Comparison of ENCODE assay signal across 9 cellular contexts in the genomic region with DNA sequence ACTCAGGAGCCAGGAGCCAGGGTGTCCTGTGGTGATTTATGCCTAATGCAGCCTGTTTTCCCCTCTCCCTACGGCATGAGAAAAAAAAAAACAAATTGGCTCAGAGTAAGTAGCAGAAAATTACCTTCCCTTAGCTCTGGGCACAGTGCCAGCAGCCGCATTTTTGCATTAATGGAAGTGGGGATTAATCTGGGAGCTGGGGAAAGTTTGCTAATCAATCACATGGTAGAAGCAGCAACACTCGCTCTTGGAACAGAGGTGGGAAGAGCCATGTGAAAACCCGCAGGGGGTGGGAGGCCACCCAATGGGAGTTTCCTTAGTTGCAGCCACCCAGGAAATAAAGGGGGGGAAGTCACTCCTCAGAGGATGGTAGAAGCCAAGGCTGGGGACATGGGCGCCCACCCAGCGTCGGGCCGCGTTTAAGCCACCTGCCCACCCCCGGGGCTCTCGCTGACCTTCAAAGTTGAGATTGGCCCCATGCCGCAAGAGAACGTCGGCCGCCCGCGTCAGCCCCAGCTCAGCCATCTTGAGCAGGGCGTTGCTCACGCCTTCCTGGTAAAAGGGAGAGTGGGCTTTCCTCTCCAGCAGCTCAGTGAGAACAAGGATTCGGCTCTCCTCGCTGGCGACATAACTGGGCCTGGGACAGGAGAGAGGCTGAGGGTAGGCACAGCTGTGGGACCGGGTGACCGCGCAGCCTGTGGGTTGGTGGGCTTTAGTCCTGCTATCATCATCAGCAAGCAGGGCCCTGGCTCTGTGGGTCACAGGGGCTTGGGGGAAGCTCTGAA. TPM values are rescaled to one million over a fixed set of nuclear protein-coding genes. Genes with fewer than 3 reads are reported as not detected.
DNase-seq lines count a peak whose midpoint lies in the region; ATAC-seq and TF ChIP-seq lines count a peak whose summit lies in the region.
"Had no signal": no experiment of that assay in that cellular context is flagged by ENCODE, and none has a peak within 500 bp of the region (broad histone marks: within the 10 kb centered on the region; RNA-seq: fewer than 3 reads in every experiment).

No MANE protein-coding gene starts in this region.

- H3K4me2 ChIP-seq in skeletal muscle satellite cell (ENCODE audit: low read length), result peak overlapping the region; percentile 95

- no peaks in the 10 kb centered on the region for H3K27me3 ChIP-seq in RWPE2 (ENCODE audit: insufficient read depth, poor library complexity, severe bottlenecking)
- H3K27me3 ChIP-seq in esophagus squamous epithelium, result no peaks in the 10 kb centered on the region
- no peaks in the 10 kb centered on the region for H3K27me3 ChIP-seq in skeletal muscle satellite cell (ENCODE audit: control insufficient read depth, insufficient read depth, low read length)

- H3K9ac ChIP-seq in skeletal muscle satellite cell (ENCODE audit: low read depth, low read length), result peak overlapping the region; percentile 88

- H3K27me3 Mint-ChIP-seq in activated T-cell treated with anti-CD3 and anti-CD28 coated beads, Interleukin-2, amount 50 U/mL, for 24 hours, result no peaks in the 10 kb centered on the region

- peaks cover 39% of the 10 kb centered on the region for H3K36me3 ChIP-seq in RWPE2 (ENCODE audit: low read depth)
- H3K36me3 ChIP-seq in esophagus squamous epithelium, result peaks cover 20 to 46% (median 27%) of the 10 kb centered on the region in 3 donors
- H3K36me3 ChIP-seq in skeletal muscle satellite cell (ENCODE audit: insufficient read depth, low read length), result peaks cover 39% of the 10 kb centered on the region

- H3K4me1 Mint-ChIP-seq in activated T-cell treated with anti-CD3 and anti-CD28 coated beads, Interleukin-2, amount 50 U/mL, for 24 hours (ENCODE audit: low read depth), result peaks cover 23% of the 10 kb centered on the region

- TF ChIP-seq CTCF in RWPE2 (IDR thresholded peaks at IDR 0.05; ENCODE audit: poor library complexity, severe bottlenecking) (no peak), esophagus squamous epithelium (IDR thresholded peaks at IDR 0.05) (no peak)

- no peak for TF ChIP-seq POLR2A in esophagus squamous epithelium (IDR thresholded peaks at IDR 0.05)

- DNase-seq in activated T-cell treated with anti-CD3 and anti-CD28 coated beads, Interleukin-2, amount 50 U/mL, for 24 hours, result no peak
- DNase-seq in activated T-cell treated with anti-CD3 and anti-CD28 coated beads for 4 hours, result no peak
- no peak for DNase-seq in RWPE2 (ENCODE audit: low spot score)
- DNase-seq in esophagus squamous epithelium (lab: John Stamatoyannopoulos, UW), result no peak
- DNase-seq in LoVo (ENCODE audit: low spot score), result no peak
- no peak for DNase-seq in MV-4-11 (lab: John Stamatoyannopoulos, UW)

- intact Hi-C loops in esophagus squamous epithelium (cut with DNase I), result loop anchor here (10.0 kb wide), 1 partner anchor 95 kb away; no protein-coding TSS in a partner anchor

- peak overlapping the region; percentile 33 for H3K27ac ChIP-seq in RWPE2 (ENCODE audit: poor library complexity, severe bottlenecking)
- H3K27ac ChIP-seq in esophagus squamous epithelium, result peak overlapping the region; percentile 14 to 64 (median 56)

- peak overlapping the region; percentile 87 for H3K4me3 Mint-ChIP-seq in activated T-cell treated with anti-CD3 and anti-CD28 coated beads, Interleukin-2, amount 50 U/mL, for 24 hours

- H3K36me3 Mint-ChIP-seq in activated T-cell treated with anti-CD3 and anti-CD28 coated beads, Interleukin-2, amount 50 U/mL, for 24 hours (ENCODE audit: low read depth), result peaks cover 55% of the 10 kb centered on the region

- no peaks in the 10 kb centered on the region for H3K9me3 Mint-ChIP-seq in activated T-cell treated with anti-CD3 and anti-CD28 coated beads, Interleukin-2, amount 50 U/mL, for 24 hours

- H3K4me1 ChIP-seq in RWPE2 (ENCODE audit: insufficient read depth, poor library complexity, severe bottlenecking) (peaks cover 7% of the 10 kb centered on the region), esophagus squamous epithelium (peaks cover 18 to 65% (median 38%) of the 10 kb centered on the region in 3 donors), skeletal muscle satellite cell (ENCODE audit: control insufficient read depth, insufficient read depth, low read length) (peaks cover 24% of the 10 kb centered on the region)

- 23 to 30% methylated on average over 2 to 12 of the region's 25 CpGs for WGBS in esophagus squamous epithelium, 2 donors

- H3K4me3 ChIP-seq in RWPE2 (ENCODE audit: severe bottlenecking) (peak overlapping the region; percentile 75), esophagus squamous epithelium (peak overlapping the region; percentile 88 to 99 (median 94)), skeletal muscle satellite cell (ENCODE audit: low read length) (peak overlapping the region; percentile 95)

- H3K9me3 ChIP-seq in RWPE2 (ENCODE audit: severe bottlenecking) (no peaks in the 10 kb centered on the region), esophagus squamous epithelium (no peaks in the 10 kb centered on the region), skeletal muscle satellite cell (replicated peaks; ENCODE audit: low read length) (no peaks in the 10 kb centered on the region)

- peak overlapping the region; percentile 89 for H3K27ac Mint-ChIP-seq in activated T-cell treated with anti-CD3 and anti-CD28 coated beads, Interleukin-2, amount 50 U/mL, for 24 hours

- no peak for ATAC-seq in RWPE2 (ENCODE audit: low read depth)
- no peak for ATAC-seq in HG02973 (IDR thresholded peaks at IDR 0.05; ENCODE audit: unreplicated experiment)

RNA-seq across cellular contexts. Expression of a gene that starts 1.7 kb away (rescaled TPM):
- 10 to 100 TPM; 15.4 to 22.5 (median 17.6) TPM for total RNA-seq in esophagus squamous epithelium
- 17.7 and 19.0 TPM in 2 replicates for total RNA-seq in skeletal muscle satellite cell (2012; rRNA removed)

RNA-seq across cellular contexts. Expression of a gene that starts 14.3 kb away (rescaled TPM):
- total RNA-seq in esophagus squamous epithelium, result 10 to 100 TPM; 14.0 to 17.6 (median 16.0) TPM
- total RNA-seq in skeletal muscle satellite cell (2012; rRNA removed), result 26.4 and 41.9 TPM in 2 replicates

RNA-seq across cellular contexts. Expression of a gene that starts 19.4 kb away (rescaled TPM):
- total RNA-seq in esophagus squamous epithelium, result not detected
- not detected in 2 replicates for total RNA-seq in skeletal muscle satellite cell (2012; rRNA removed)
- total RNA-seq: bronchial epithelial cell had no signal

RNA-seq across cellular contexts. Expression of a gene that starts 25.2 kb away (rescaled TPM):
- 1 to 10 TPM in 3 of 4 donors, under 1 TPM in 1; 0.82 to 3.8 (median 2.3) TPM for total RNA-seq in esophagus squamous epithelium
- 4.6 and 5.5 TPM in 2 replicates for total RNA-seq in skeletal muscle satellite cell (2012; rRNA removed)
- total RNA-seq: bronchial epithelial cell had no signal
